In genomic region chr1:62437273-62437945, GRCh38 we compare ENCODE assay signal across 8 cellular contexts. TPM values are rescaled to one million over a fixed set of nuclear protein-coding genes. Genes with fewer than 3 reads are reported as not detected.
DNase-seq lines count a peak whose midpoint lies in the region; ATAC-seq lines count a peak whose summit lies in the region.

No MANE protein-coding gene starts in this region.

- H2BK120ac ChIP-seq in mesendoderm (ENCODE audit: low read depth, low read length) = no peak overlapping the region

- peaks cover 2% of the 10 kb centered on the region for H3K36me3 ChIP-seq in mesendoderm (ENCODE audit: control insufficient read depth, insufficient read depth, low read length)
- H3K36me3 ChIP-seq in subcutaneous abdominal adipose tissue (ENCODE audit: control insufficient read depth in 5 of 5, insufficient read depth in 5 of 5, low read length in 5 of 5) = peaks cover 0 to 9% (median 8%) of the 10 kb centered on the region in 5 donors

- no peak overlapping the region for H2BK15ac ChIP-seq in mesendoderm (replicated peaks; ENCODE audit: low read depth)

- peak overlapping the region; percentile 69 for H3K4me2 ChIP-seq in mesendoderm (ENCODE audit: low read length)

- peak overlapping the region; percentile 76 for H3K18ac ChIP-seq in mesendoderm (ENCODE audit: low read length)

- no CpG with 5 or more reads among the region's 68 CpGs for WGBS in mesendoderm (ENCODE audit: extremely low coverage, insufficient coverage, low lambda C conversion rate)

- peak; percentile 0 for ATAC-seq in HG03354 (IDR thresholded peaks at IDR 0.05; ENCODE audit: poor library complexity, severe bottlenecking, unreplicated experiment)

- H3K9me3 ChIP-seq in subcutaneous abdominal adipose tissue (ENCODE audit: control insufficient read depth in 5 of 5, low read length in 5 of 5) = no peaks in the 10 kb centered on the region

- no peak overlapping the region for H2AK5ac ChIP-seq in mesendoderm (ENCODE audit: low read length)

- peak overlapping the region; percentile 99 for H3K4me3 ChIP-seq in GM08714 (ENCODE audit: low read length)
- peak overlapping the region; percentile 95 for H3K4me3 ChIP-seq in mesendoderm (ENCODE audit: low read length)
- peak overlapping the region; percentile 76 to 98 (median 96) for H3K4me3 ChIP-seq in subcutaneous abdominal adipose tissue (ENCODE audit: low read depth in 1 of 5, low read length in 5 of 5)

- DNase-seq in activated CD4-positive, alpha-beta T cell treated with anti-CD3 and anti-CD28 coated beads for 4 hours = peak; percentile 29 to 31
- peak; percentile 42 for DNase-seq in effector CD4-positive, alpha-beta T cell
- peak; percentile 31 for DNase-seq in mesendoderm
- no peak for DNase-seq in Kasumi-1 (lab: John Stamatoyannopoulos, UW)
- DNase-seq in NCI-H2107 treated with DMSO at 0.1 percent for 48 hours (lab: John Stamatoyannopoulos, UW; ENCODE audit: unreplicated experiment) = no peak

- H2BK5ac ChIP-seq in mesendoderm (ENCODE audit: low read length) = no peak overlapping the region

- H3K79me2 ChIP-seq in mesendoderm (ENCODE audit: control insufficient read depth, insufficient read depth, low read length) = peaks cover 37% of the 10 kb centered on the region

- H3K27ac ChIP-seq in mesendoderm (ENCODE audit: low read depth, low read length) (peak overlapping the region; percentile 100), subcutaneous abdominal adipose tissue (ENCODE audit: low read depth, low read length) (peak overlapping the region; percentile 94)

- no peaks in the 10 kb centered on the region for H3K27me3 ChIP-seq in mesendoderm (ENCODE audit: insufficient read depth, low read length, poor library complexity)
- no peaks in the 10 kb centered on the region for H3K27me3 ChIP-seq in subcutaneous abdominal adipose tissue (ENCODE audit: control insufficient read depth in 5 of 5, insufficient read depth in 4 of 5, low read length in 5 of 5)

- H3K4me1 ChIP-seq in mesendoderm (ENCODE audit: control insufficient read depth, low read depth, low read length) = peaks cover 4% of the 10 kb centered on the region
- peaks cover 4 to 25% (median 23%) of the 10 kb centered on the region in 5 donors for H3K4me1 ChIP-seq in subcutaneous abdominal adipose tissue (ENCODE audit: control insufficient read depth in 5 of 5, insufficient read depth in 5 of 5, low read length in 5 of 5)

- no peak overlapping the region for H4K5ac ChIP-seq in mesendoderm (ENCODE audit: low read length)

- peak overlapping the region; percentile 99 for H3K56ac ChIP-seq in mesendoderm (ENCODE audit: low read length)

- H3K79me1 ChIP-seq in mesendoderm (ENCODE audit: low read length) = peaks cover 2% of the 10 kb centered on the region

- H3K4ac ChIP-seq in mesendoderm (ENCODE audit: low read depth, low read length) = peak overlapping the region; percentile 61

- H3K9ac ChIP-seq in mesendoderm (ENCODE audit: low read length) (peak overlapping the region; percentile 98), subcutaneous abdominal adipose tissue (ENCODE audit: low read length in 5 of 5) (peak overlapping the region; percentile 64 to 94 (median 85))

- peak overlapping the region; percentile 68 for H4K8ac ChIP-seq in mesendoderm (ENCODE audit: low read depth, low read length)

- H3K23ac ChIP-seq in mesendoderm (ENCODE audit: low read length) = peak overlapping the region; percentile 53

RNA-seq across cellular contexts. Expression of gene USP1, which starts 0.6 kb away (rescaled TPM):
- 52.7 TPM for polyA plus RNA-seq in mesendoderm (2013, experiment 1 of 2)
- polyA plus RNA-seq in mesendoderm (2013, experiment 2 of 2) = 52.5 TPM

Comparison
In these comparisons a context has a peak if more than half of its experiments do, and no peak if none do; other contexts are left out.
1. DNase-seq: peak in activated CD4-positive, alpha-beta T cell treated with anti-CD3 and anti-CD28 coated beads for 4 hours (2 of 2), effector CD4-positive, alpha-beta T cell (single experiment) and mesendoderm (single experiment); none in Kasumi-1 (0 of 2) and NCI-H2107 treated with DMSO at 0.1 percent for 48 hours (single experiment).
2. Peak in every context shown above with its lines, with median percentiles within 50 percentile points of each other: H3K4me3 ChIP-seq.